Comparison of ENCODE assay signal across 8 cellular contexts in genomic region chrX:46758163-46758955, GRCh38. TPM values are rescaled to one million over a fixed set of nuclear protein-coding genes. Genes with fewer than 3 reads are reported as not detected.
A peak's percentile ranks its signal among the peaks of the same experiment; 100 is the strongest.
DNase-seq lines count a peak whose midpoint lies in the region; ATAC-seq and TF ChIP-seq lines count a peak whose summit lies in the region.

No MANE protein-coding gene starts in this region.

- H4K20me1 ChIP-seq in IMR-90 (ENCODE audit: insufficient read depth, low read length): no peaks in the 10 kb centered on the region

- peak overlapping the region; percentile 58 for H2AK5ac ChIP-seq in IMR-90 (ENCODE audit: low read depth, low read length)

- H3K79me1 ChIP-seq in IMR-90 (ENCODE audit: low read depth in 1 of 2, low read length in 2 of 2): peaks cover 4 to 18% of the 10 kb centered on the region in 2 experiments; a peak in 2 of 4 replicates

- no peak overlapping the region for H3K27ac Mint-ChIP-seq in CD8-positive, alpha-beta T cell
- H3K27ac Mint-ChIP-seq in activated CD4-positive, alpha-beta memory T cell treated with anti-CD3 and anti-CD28 coated beads, Interleukin-2, amount 10 ng/mL, durations not matched to agents 7 days and 5 days: peak overlapping the region; percentile 81
- H3K27ac Mint-ChIP-seq in osteocyte (ENCODE audit: unreplicated experiment): no peak overlapping the region

- peak in 5 of 7 experiments; percentile 0 to 52 (median 6) for DNase-seq in CD8-positive, alpha-beta T cell
- peak; percentile 10 for DNase-seq in IMR-90
- no peak for DNase-seq in activated CD4-positive, alpha-beta memory T cell treated with anti-CD3 and anti-CD28 coated beads, Interleukin-2, amount 10 ng/mL, durations not matched to agents 7 days and 5 days
- peak; percentile 2 for DNase-seq in fibroblast of gingiva (ENCODE audit: low read depth)
- DNase-seq in osteocyte (ENCODE audit: extremely low spot score, unreplicated experiment): no peak
- DNase-seq in islet precursor cell: no peak
- DNase-seq in KG1 (lab: John Stamatoyannopoulos, UW): no peak

- dilution Hi-C loops in IMR-90 (cut with HindIII; ENCODE audit: low sequenced_read_pairs, unreplicated experiment): no loop called here

- peak overlapping the region; percentile 94 for H3K4me2 ChIP-seq in IMR-90 (ENCODE audit: low read depth, low read length)

- peak overlapping the region; percentile 81 for H2AK9ac ChIP-seq in IMR-90 (replicated peaks; ENCODE audit: low read depth, low read length, poor library complexity)

- peaks cover 8% of the 10 kb centered on the region for H3K27me3 Mint-ChIP-seq in CD8-positive, alpha-beta T cell (ENCODE audit: low read depth)
- H3K27me3 Mint-ChIP-seq in activated CD4-positive, alpha-beta memory T cell treated with anti-CD3 and anti-CD28 coated beads, Interleukin-2, amount 10 ng/mL, durations not matched to agents 7 days and 5 days: peaks cover 2% of the 10 kb centered on the region
- no peaks in the 10 kb centered on the region for H3K27me3 Mint-ChIP-seq in osteocyte (ENCODE audit: unreplicated experiment)

- H3K23ac ChIP-seq in IMR-90 (ENCODE audit: low read depth, low read length): peak overlapping the region; percentile 36; the same call in 1 of the 2 replicates

- H3K36me3 Mint-ChIP-seq in CD8-positive, alpha-beta T cell: peaks cover 2% of the 10 kb centered on the region
- H3K36me3 Mint-ChIP-seq in activated CD4-positive, alpha-beta memory T cell treated with anti-CD3 and anti-CD28 coated beads, Interleukin-2, amount 10 ng/mL, durations not matched to agents 7 days and 5 days (ENCODE audit: low read depth): peaks cover 2% of the 10 kb centered on the region
- no peaks in the 10 kb centered on the region for H3K36me3 Mint-ChIP-seq in osteocyte (ENCODE audit: unreplicated experiment)

- H3K36me3 ChIP-seq in CD8-positive, alpha-beta T cell (ENCODE audit: insufficient read depth, low read length): no peaks in the 10 kb centered on the region
- H3K36me3 ChIP-seq in IMR-90 (ENCODE audit: control insufficient read depth, insufficient read depth, low read length): no peaks in the 10 kb centered on the region

- no peaks in the 10 kb centered on the region for H3K9me3 Mint-ChIP-seq in CD8-positive, alpha-beta T cell
- no peaks in the 10 kb centered on the region for H3K9me3 Mint-ChIP-seq in activated CD4-positive, alpha-beta memory T cell treated with anti-CD3 and anti-CD28 coated beads, Interleukin-2, amount 10 ng/mL, durations not matched to agents 7 days and 5 days
- peaks cover 6% of the 10 kb centered on the region for H3K9me3 Mint-ChIP-seq in osteocyte (ENCODE audit: unreplicated experiment)

- no peaks in the 10 kb centered on the region for H3K9me1 ChIP-seq in IMR-90 (ENCODE audit: insufficient read depth, low read length)

- peak overlapping the region in 1 of 2 experiments; percentile 83; a peak in 2 of 4 replicates for H4K8ac ChIP-seq in IMR-90 (ENCODE audit: low read depth in 2 of 2, low read length in 2 of 2)

- no peak for TF ChIP-seq POLR2A in IMR-90 (IDR thresholded peaks at IDR 0.05; ENCODE audit: low read depth, low read length)

- no peaks in the 10 kb centered on the region for H3K27me3 ChIP-seq in CD8-positive, alpha-beta T cell (ENCODE audit: insufficient read depth, low read length)
- no peaks in the 10 kb centered on the region for H3K27me3 ChIP-seq in IMR-90 (ENCODE audit: control insufficient read depth, insufficient read depth, low read length)

- no peak overlapping the region for H3K27ac ChIP-seq in CD8-positive, alpha-beta T cell (ENCODE audit: low read depth, low read length)
- peak overlapping the region; percentile 33; the same call in 1 of the 2 replicates for H3K27ac ChIP-seq in IMR-90 (ENCODE audit: insufficient read depth, low read length)

- peak overlapping the region; percentile 41; the same call in 1 of the 3 replicates for H2BK15ac ChIP-seq in IMR-90 (ENCODE audit: low read depth, low read length)

- no TSS peak for BruUV-seq in IMR-90 (replicated peaks; lab: Mats Ljungman, UMichigan)

- peak overlapping the region; percentile 30 for H4K91ac ChIP-seq in IMR-90 (ENCODE audit: insufficient read depth, low read depth, low read length)

- in situ Hi-C loops in IMR-90 (cut with MboI; ENCODE audit: low sequenced_read_pairs): no loop called here

- CTCF ChIA-PET in CD8-positive, alpha-beta T cell (lab: Charles Lee): interaction anchor here (0.6 to 2.1 kb wide), 2 partner anchors 23 to 38 kb away, joined by 3 to 8 read pairs; no protein-coding TSS in a partner anchor
- CTCF ChIA-PET in IMR-90 (lab: Yijun Ruan, JAX): interaction anchor here (0.6 to 1.0 kb wide), 2 partner anchors 38 to 275 kb away, joined by 3 to 4 read pairs; no protein-coding TSS in a partner anchor
- CTCF ChIA-PET in activated CD4-positive, alpha-beta memory T cell treated with anti-CD3 and anti-CD28 coated beads, Interleukin-2, amount 10 ng/mL, durations not matched to agents 7 days and 5 days (lab: Charles Lee): interaction anchor here (1.0 to 6.2 kb wide), 3 partner anchors 36 to 272 kb away, joined by 3 to 60 read pairs (median 5); no protein-coding TSS in a partner anchor

- no peak for TF ChIP-seq CTCF in CD8-positive, alpha-beta T cell (IDR thresholded peaks at IDR 0.05)
- no peak for TF ChIP-seq CTCF in IMR-90 (conservative IDR thresholded peaks at IDR 0.05; ENCODE audit: low read depth, low read length)
- TF ChIP-seq CTCF in osteocyte (IDR thresholded peaks at IDR 0.05): no peak

- H3K4me3 ChIP-seq in CD8-positive, alpha-beta T cell (ENCODE audit: low read depth, low read length): peak overlapping the region; percentile 67
- H3K4me3 ChIP-seq in IMR-90 (ENCODE audit: insufficient read depth, low read depth, low read length): peak overlapping the region; percentile 83

- peak overlapping the region; percentile 56; the same call in 1 of the 2 replicates for H4K5ac ChIP-seq in IMR-90 (ENCODE audit: low read depth, low read length)

- peak overlapping the region; percentile 37 for H3K56ac ChIP-seq in IMR-90 (ENCODE audit: extremely low read depth, insufficient read depth, low read length)

- 0 out of 2 replicates have a peak overlapping the region, but pooled peaks have one; percentile 31 for H2BK20ac ChIP-seq in IMR-90 (ENCODE audit: low read depth, low read length)

- peak overlapping the region; percentile 70; the same call in 1 of the 2 replicates for H3K9ac ChIP-seq in IMR-90 (ENCODE audit: low read depth, low read length)

- peak overlapping the region; percentile 49; the same call in 1 of the 2 replicates for H2BK120ac ChIP-seq in IMR-90 (ENCODE audit: low read depth, low read length)

- 7% methylated on average over 3 of the region's 47 CpGs; no CpG with 5 or more reads in 1 of the 2 experiments for WGBS in IMR-90 (ENCODE audit: extremely low coverage in 2 of 2, insufficient read length in 1 of 2), 2 experiments

- peak overlapping the region; percentile 83 for H3K14ac ChIP-seq in IMR-90 (replicated peaks; ENCODE audit: low read depth, low read length)

- POLR2A ChIA-PET in CD8-positive, alpha-beta T cell (lab: Charles Lee): no interaction called here
- POLR2A ChIA-PET in IMR-90 (lab: Charles Lee; ENCODE audit: unreplicated experiment): no interaction called here
- POLR2A ChIA-PET in activated CD4-positive, alpha-beta memory T cell treated with anti-CD3 and anti-CD28 coated beads, Interleukin-2, amount 10 ng/mL, durations not matched to agents 7 days and 5 days (lab: Charles Lee): interaction anchor here (1.4 to 1.5 kb wide), 2 partner anchors 38 to 79 kb away, joined by 5 read pairs; partner anchors contain the start of gene RP2

- H2BK5ac ChIP-seq in IMR-90 (ENCODE audit: low read depth, low read length, poor library complexity, severe bottlenecking): peak overlapping the region; percentile 79

- peak overlapping the region; percentile 90 for H3K4me3 Mint-ChIP-seq in CD8-positive, alpha-beta T cell
- peak overlapping the region; percentile 94 for H3K4me3 Mint-ChIP-seq in activated CD4-positive, alpha-beta memory T cell treated with anti-CD3 and anti-CD28 coated beads, Interleukin-2, amount 10 ng/mL, durations not matched to agents 7 days and 5 days
- peak overlapping the region; percentile 72 for H3K4me3 Mint-ChIP-seq in osteocyte (ENCODE audit: unreplicated experiment)

- no peaks in the 10 kb centered on the region for H3K9me3 ChIP-seq in CD8-positive, alpha-beta T cell (ENCODE audit: low read length)
- no peaks in the 10 kb centered on the region; the same call in 1 of the 2 replicates for H3K9me3 ChIP-seq in IMR-90 (ENCODE audit: control insufficient read depth, insufficient read depth, low read length)

- intact Hi-C loops in CD8-positive, alpha-beta T cell (cut with DNase I, micrococcal nuclease): loop anchor here (2.0 to 10.0 kb wide), 6 partner anchors 78 to 769 kb away; partner anchors contain the start of gene RP2 (in 1 of the 2)
- intact Hi-C loops in IMR-90 (cut with micrococcal nuclease): loop anchor here (2.0 to 10.0 kb wide), 4 partner anchors 72 to 334 kb away; partner anchors contain the start of gene JADE3

- H3K4me1 Mint-ChIP-seq in CD8-positive, alpha-beta T cell (ENCODE audit: low read depth): peaks cover 11% of the 10 kb centered on the region
- H3K4me1 Mint-ChIP-seq in activated CD4-positive, alpha-beta memory T cell treated with anti-CD3 and anti-CD28 coated beads, Interleukin-2, amount 10 ng/mL, durations not matched to agents 7 days and 5 days: peaks cover 36% of the 10 kb centered on the region
- peaks cover 6% of the 10 kb centered on the region for H3K4me1 Mint-ChIP-seq in osteocyte (ENCODE audit: unreplicated experiment)

- H2AFZ ChIP-seq in IMR-90 (replicated peaks; ENCODE audit: low read length, poor library complexity): peak overlapping the region; percentile 91

- peak; percentile 10 for ATAC-seq in CD8-positive, alpha-beta T cell
- ATAC-seq in GM21390 (IDR thresholded peaks at IDR 0.05; ENCODE audit: unreplicated experiment): peak; percentile 22
- ATAC-seq in IMR-90 (ENCODE audit: low read depth): peak; percentile 50

- H3K18ac ChIP-seq in IMR-90 (ENCODE audit: low read depth, low read length): peak overlapping the region; percentile 43; the same call in 1 of the 2 replicates

- no peak for TF ChIP-seq RAD21 in IMR-90 (IDR thresholded peaks at IDR 0.05; ENCODE audit: low read length)

- peaks cover 14% of the 10 kb centered on the region for H3K4me1 ChIP-seq in CD8-positive, alpha-beta T cell (ENCODE audit: insufficient read depth, low read length)
- H3K4me1 ChIP-seq in IMR-90 (ENCODE audit: control insufficient read depth, insufficient read depth, low read length): peaks cover 5% of the 10 kb centered on the region

- H3K4ac ChIP-seq in IMR-90 (ENCODE audit: low read depth, low read length): peak overlapping the region; percentile 85

TF ChIP-seq in IMR-90, 13 proteins besides CTCF, POLR2A, EP300 and RAD21 (continues in another document):
- TF ChIP-seq BHLHE40 (IDR thresholded peaks at IDR 0.05; ENCODE audit: low read depth, low read length) (no peak; the same call in 1 of the 2 replicates), SMC3 (IDR thresholded peaks at IDR 0.05; ENCODE audit: low read depth, low read length) (no peak)

RNA-seq across cellular contexts. Expression of gene SLC9A7, which starts 0.6 kb away (rescaled TPM):
- 1 to 10 TPM; 2.4 to 2.5 TPM for total RNA-seq in CD8-positive, alpha-beta T cell
- total RNA-seq in IMR-90 (2012; rRNA removed) (67.5 and 76.4 TPM in 2 replicates), osteocyte (1.2 and 1.4 TPM in 2 replicates)
- polyA plus RNA-seq in IMR-90 (2012; rRNA removed): 14.4 and 14.7 TPM in 2 replicates
- 12.7 and 15.1 TPM in 2 replicates for polyA plus RNA-seq in IMR-90 (2012; cell fraction: cytosol; rRNA removed)
- polyA plus RNA-seq in IMR-90 (2012; cell fraction: nucleus; rRNA removed; ENCODE audit: low replicate concordance): 11.9 and 17.9 TPM in 2 replicates
- 10 to 100 TPM; 10.8 to 12.0 TPM for total RNA-seq in activated CD4-positive, alpha-beta memory T cell treated with anti-CD3 and anti-CD28 coated beads, Interleukin-2, amount 10 ng/mL, durations not matched to agents 7 days and 5 days

Comparison
In these comparisons a context has a peak if more than half of its experiments do, and no peak if none do; other contexts are left out.
1. DNase-seq: peak in CD8-positive, alpha-beta T cell (5 of 7), IMR-90 (single experiment) and fibroblast of gingiva (single experiment); none in activated CD4-positive, alpha-beta memory T cell treated with anti-CD3 and anti-CD28 coated beads, Interleukin-2, amount 10 ng/mL, durations not matched to agents 7 days and 5 days (single experiment), osteocyte (single experiment), islet precursor cell (single experiment) and KG1 (single experiment).
2. Peak in every context shown above with its lines, with median percentiles within 50 percentile points of each other: ATAC-seq and H3K4me3 Mint-ChIP-seq.